21 cellular contexts compared by ENCODE assay signal in genomic region chr20:1901704-1902103, GRCh38. TPM values are rescaled to one million over a fixed set of nuclear protein-coding genes. Genes with fewer than 3 reads are reported as not detected.
DNase-seq lines count a peak whose midpoint lies in the region; ATAC-seq and TF ChIP-seq lines count a peak whose summit lies in the region.
"Had no signal": no experiment of that assay in that cellular context is flagged by ENCODE, and none has a peak within 500 bp of the region (broad histone marks: within the 10 kb centered on the region; RNA-seq: fewer than 3 reads in every experiment).

No MANE protein-coding gene starts in this region.

- H3K4ac ChIP-seq in mesenchymal stem cell (ENCODE audit: low read depth in 1 of 2, low read length in 2 of 2): no peak overlapping the region

- peak overlapping the region in 3 of 5 experiments; percentile 3 to 24 (median 19) for H3K27ac Mint-ChIP-seq in brain
- H3K27ac Mint-ChIP-seq: B cell, HFFc6 had no signal

- H2AK5ac ChIP-seq in mesenchymal stem cell (ENCODE audit: low read length, severe bottlenecking): peak overlapping the region; percentile 35

- peaks cover 3% of the 10 kb centered on the region for H3K79me1 ChIP-seq in mesenchymal stem cell (replicated peaks; ENCODE audit: low read length, poor library complexity, severe bottlenecking)

- H3K9me3 Mint-ChIP-seq in brain: no peaks in the 10 kb centered on the region
- H3K9me3 Mint-ChIP-seq: CD14-positive monocyte, HFFc6 had no signal

- no peak overlapping the region for H3K4me3 Mint-ChIP-seq in brain
- H3K4me3 Mint-ChIP-seq: B cell, CD14-positive monocyte, HFFc6 had no signal

- no peak overlapping the region for H2BK120ac ChIP-seq in mesenchymal stem cell (ENCODE audit: low read depth, low read length)

- no peak overlapping the region for H3K27ac ChIP-seq in mesenchymal stem cell (ENCODE audit: low read length, poor library complexity, severe bottlenecking)
- H3K27ac ChIP-seq: A549, SJSA1 had no signal

- peaks cover 45% of the 10 kb centered on the region for H3K4me1 Mint-ChIP-seq in brain

- H3K9me3 ChIP-seq in mesenchymal stem cell (ENCODE audit: control insufficient read depth, low read length): no peaks in the 10 kb centered on the region
- H3K9me3 ChIP-seq: A549, SJSA1 had no signal

- 98% methylated on average over 16 of the region's 18 CpGs for WGBS in mesenchymal stem cell

- H3K14ac ChIP-seq in mesenchymal stem cell (ENCODE audit: low read length in 2 of 2): no peak overlapping the region

- no peak overlapping the region for H3K4me2 ChIP-seq in mesenchymal stem cell (ENCODE audit: low read length, poor library complexity, severe bottlenecking)
- H3K4me2 ChIP-seq: A549 had no signal

- no peak overlapping the region for H3K18ac ChIP-seq in mesenchymal stem cell (ENCODE audit: low read depth in 1 of 2, low read length in 2 of 2)

- H4K91ac ChIP-seq in mesenchymal stem cell (ENCODE audit: low read length): no peak overlapping the region

- no peak overlapping the region for H4K8ac ChIP-seq in mesenchymal stem cell (ENCODE audit: low read length)

- H3K4me3 ChIP-seq in mesenchymal stem cell (ENCODE audit: insufficient read depth in 1 of 2, low read depth in 1 of 2, low read length in 2 of 2): no peak overlapping the region
- H3K4me3 ChIP-seq: A549, SJSA1 had no signal

- no peaks in the 10 kb centered on the region for H3K27me3 ChIP-seq in mesenchymal stem cell (ENCODE audit: control insufficient read depth in 1 of 2, insufficient read depth in 1 of 2, low read length in 2 of 2)
- H3K27me3 ChIP-seq: SJSA1 had no signal

- no peak overlapping the region for H2BK15ac ChIP-seq in mesenchymal stem cell (ENCODE audit: low read depth, poor library complexity, severe bottlenecking)

- no peak overlapping the region for H3K23ac ChIP-seq in mesenchymal stem cell (ENCODE audit: low read length in 2 of 2)

- no peak overlapping the region for H3K9ac ChIP-seq in mesenchymal stem cell (ENCODE audit: low read length)

- H3K27me3 Mint-ChIP-seq in brain: no peaks in the 10 kb centered on the region
- H3K27me3 Mint-ChIP-seq: B cell had no signal

- DNase-seq in NCI-H526 (lab: John Stamatoyannopoulos, UW) (peak; percentile 92 to 93), mesenchymal stem cell (no peak), superior temporal gyrus (ENCODE audit: extremely low spot score) (peak; percentile 70), NCI-H187 (lab: John Stamatoyannopoulos, UW) (no peak)
- DNase-seq: DMS53, GF-D8, H7, HFFc6, KBM-7, MM.1S, NCI-H1048, NCI-H1436, NCI-H1930, NCI-H774 had no signal

- peaks cover 38 to 54% of the 10 kb centered on the region in 2 experiments for H3K36me3 ChIP-seq in mesenchymal stem cell (ENCODE audit: control insufficient read depth in 1 of 2, insufficient read depth in 2 of 2, low read depth in 1 of 2, low read length in 2 of 2)
- H3K36me3 ChIP-seq: SJSA1 had no signal

- H3K36me3 Mint-ChIP-seq in brain: no peaks in the 10 kb centered on the region

- H3K4me1 ChIP-seq in mesenchymal stem cell (ENCODE audit: control insufficient read depth, insufficient read depth, low read depth, low read length): peaks cover 52% of the 10 kb centered on the region
- H3K4me1 ChIP-seq: SJSA1 had no signal

- no peak overlapping the region for H2BK5ac ChIP-seq in mesenchymal stem cell (ENCODE audit: low read depth, low read length, poor library complexity, severe bottlenecking)

- ATAC-seq in HG03342 (IDR thresholded peaks at IDR 0.05; ENCODE audit: unreplicated experiment) (no peak), GM21390 (IDR thresholded peaks at IDR 0.05; ENCODE audit: unreplicated experiment) (no peak)
- ATAC-seq: A549 had no signal

- no peak for TF ChIP-seq CTCF in brain (conservative IDR thresholded peaks at IDR 0.05)

- H2AFZ ChIP-seq in mesenchymal stem cell (ENCODE audit: low read depth, low read length): no peak overlapping the region

- H2BK12ac ChIP-seq in mesenchymal stem cell (ENCODE audit: low read length in 2 of 2): no peak overlapping the region

RNA-seq across cellular contexts. Expression of gene SIRPA, which starts 6.5 kb away (rescaled TPM):
- 71.6 TPM for polyA plus RNA-seq in brain (ENCODE audit: insufficient read depth, low read depth, low replicate concordance)
- polyA plus RNA-seq in mesenchymal stem cell (2013, experiment 1 of 2): 40.7 TPM
- 40.6 TPM for polyA plus RNA-seq in mesenchymal stem cell (2013, experiment 2 of 2)

Comparison
In these comparisons a context has a peak if more than half of its experiments do, and no peak if none do; other contexts are left out.
1. DNase-seq: peak in NCI-H526 (2 of 2) and superior temporal gyrus (single experiment); none in mesenchymal stem cell (single experiment) and NCI-H187 (0 of 2).